19 cellular contexts compared by ENCODE assay signal in genomic region chr1:207620573-207620893, GRCh38. TPM values are rescaled to one million over a fixed set of nuclear protein-coding genes. Genes with fewer than 3 reads are reported as not detected.
"Had no signal": no experiment of that assay in that cellular context is flagged by ENCODE, and none has a peak within 500 bp of the region (broad histone marks: within the 10 kb centered on the region; RNA-seq: fewer than 3 reads in every experiment).

No MANE protein-coding gene starts in this region.

- H3K27me3 ChIP-seq: adrenal gland, cardiac muscle cell, dorsolateral prefrontal cortex, upper lobe of left lung had no signal

- DNase-seq: activated CD4-positive, alpha-beta T cell treated with anti-CD3 and anti-CD28 coated beads, Interleukin-2, amount 50 U/mL, for 48 hours; activated effector memory CD4-positive, alpha-beta T cell treated with anti-CD3 and anti-CD28 coated beads, Interleukin-2, amount 50 U/mL, for 16 hours; left ventricle myocardium inferior; natural killer cell; occipital lobe; stimulated activated CD4-positive, alpha-beta T cell treated with anti-CD3 and anti-CD28 coated beads, Interleukin-4, amount 100 ng/mL, for 4 hours; stimulated activated CD8-positive, alpha-beta memory T cell treated with anti-CD3 and anti-CD28 coated beads, Interleukin-4, amount 100 ng/mL, for 48 hours; stimulated activated naive CD8-positive, alpha-beta T cell treated with anti-CD3 and anti-CD28 coated beads, Interleukin-15, Interleukin-2, amounts not matched to agents 100 U/mL and 50 U/mL, for 24 hours; T1000; upper lobe of left lung had no signal

- H3K4me1 Mint-ChIP-seq: endodermal cell, natural killer cell had no signal

- H3K27ac Mint-ChIP-seq: activated naive CD4-positive, alpha-beta T cell treated with anti-CD3 and anti-CD28 coated beads, Interleukin-2, amount 50 U/mL, for 24 hours; activated T-cell treated with anti-CD3 and anti-CD28 coated beads, Interleukin-2, amount 50 U/mL, for 24 hours; endodermal cell; natural killer cell had no signal

- H3K9me3 ChIP-seq: adrenal gland, left ventricle myocardium inferior, upper lobe of left lung had no signal

- H3K27me3 Mint-ChIP-seq: activated naive CD4-positive, alpha-beta T cell treated with anti-CD3 and anti-CD28 coated beads, Interleukin-2, amount 50 U/mL, for 24 hours had no signal

- H3K9me3 Mint-ChIP-seq: activated naive CD4-positive, alpha-beta T cell treated with anti-CD3 and anti-CD28 coated beads, Interleukin-2, amount 50 U/mL, for 24 hours; activated T-cell treated with anti-CD3 and anti-CD28 coated beads, Interleukin-2, amount 50 U/mL, for 24 hours; natural killer cell had no signal

- H3K36me3 Mint-ChIP-seq: activated naive CD4-positive, alpha-beta T cell treated with anti-CD3 and anti-CD28 coated beads, Interleukin-2, amount 50 U/mL, for 24 hours; natural killer cell had no signal

- H3K27ac ChIP-seq: adrenal gland, cardiac muscle cell, left ventricle myocardium inferior, upper lobe of left lung had no signal

- H3K36me3 ChIP-seq: adrenal gland, cardiac muscle cell, left ventricle myocardium inferior, upper lobe of left lung had no signal

- H3K4me1 ChIP-seq: adrenal gland, left ventricle myocardium inferior, upper lobe of left lung had no signal

- H3K4me3 Mint-ChIP-seq: activated naive CD4-positive, alpha-beta T cell treated with anti-CD3 and anti-CD28 coated beads, Interleukin-2, amount 50 U/mL, for 24 hours; activated T-cell treated with anti-CD3 and anti-CD28 coated beads, Interleukin-2, amount 50 U/mL, for 24 hours; endodermal cell; natural killer cell had no signal

- H3K4me3 ChIP-seq: adrenal gland, cardiac muscle cell, left ventricle myocardium inferior, upper lobe of left lung had no signal

RNA-seq across cellular contexts. Expression of gene CR1L, which starts 24.4 kb away (rescaled TPM):
- total RNA-seq: cardiac muscle cell, left ventricle myocardium inferior had no signal
- polyA plus RNA-seq: cardiac muscle cell, esophagus, keratinocyte, small intestine had no signal
